Comparison of ENCODE assay signal across 9 cellular contexts in genomic region chr6:89410231-89411018, GRCh38. TPM values are rescaled to one million over a fixed set of nuclear protein-coding genes. Genes with fewer than 3 reads are reported as not detected.
DNase-seq lines count a peak whose midpoint lies in the region; ATAC-seq, FAIRE-seq and TF ChIP-seq lines count a peak whose summit lies in the region.
"Had no signal": no experiment of that assay in that cellular context is flagged by ENCODE, and none has a peak within 500 bp of the region (broad histone marks: within the 10 kb centered on the region; RNA-seq: fewer than 3 reads in every experiment).

No MANE protein-coding gene starts in this region.

- ATAC-seq in GM18909 (IDR thresholded peaks at IDR 0.05; ENCODE audit: poor library complexity, unreplicated experiment) (peak; percentile 25), HG02763 (IDR thresholded peaks at IDR 0.05; ENCODE audit: unreplicated experiment) (no peak)

- FAIRE-seq in endothelial cell of umbilical vein (lab: Jason Lieb, UNC), result no peak
- FAIRE-seq: endometrium had no signal

- peak; percentile 59 for DNase-seq in NCI-H69 (lab: John Stamatoyannopoulos, UW)
- no peak for DNase-seq in endothelial cell of umbilical vein (ENCODE audit: low read depth, low spot score)
- DNase-seq in retinal pigment epithelial cell (ENCODE audit: low read depth), result no peak
- no peak for DNase-seq in inferior parietal cortex (ENCODE audit: extremely low spot score)
- no peak for DNase-seq in ovary
- no peak for DNase-seq in occipital lobe (lab: John Stamatoyannopoulos, UW)

- dilution Hi-C loops in endothelial cell of umbilical vein (cut with MboI; ENCODE audit: extremely low pct_ligation_motif_present, low sequenced_read_pairs), result no loop called here

- H3K27me3 ChIP-seq in endothelial cell of umbilical vein (ENCODE audit: control insufficient read depth in 2 of 2, insufficient read depth in 2 of 2, low read length in 2 of 2) (peaks cover 50 to 54% of the 10 kb centered on the region in 2 experiments), ovary (no peaks in the 10 kb centered on the region)

- no peaks in the 10 kb centered on the region for H3K9me1 ChIP-seq in endothelial cell of umbilical vein (replicated peaks; ENCODE audit: control insufficient read depth, extremely low read depth, insufficient read depth, low read length)

- POLR2A ChIA-PET in endothelial cell of umbilical vein (lab: Charles Lee), result interaction anchor here (0.6 kb wide), 1 partner anchor 91 kb away, joined by 10 read pairs; no protein-coding TSS in a partner anchor

- H3K9me3 ChIP-seq in endothelial cell of umbilical vein (replicated peaks; ENCODE audit: control insufficient read depth, insufficient read depth, low read length) (no peaks in the 10 kb centered on the region), ovary (no peaks in the 10 kb centered on the region)

- TF ChIP-seq CTCF in endothelial cell of umbilical vein (IDR thresholded peaks at IDR 0.05; ENCODE audit: extremely low read depth in 1 of 2, insufficient read depth in 1 of 2, low read depth in 1 of 2, low read length in 2 of 2), result no peak
- TF ChIP-seq CTCF in retinal pigment epithelial cell (conservative IDR thresholded peaks at IDR 0.05; ENCODE audit: low read depth, low read length), result no peak
- TF ChIP-seq CTCF in ovary (IDR thresholded peaks at IDR 0.05), result no peak

- WGBS in ovary, 3 donors, result 57 to 63% (median 61%) methylated on average over 12 of the region's 12 CpGs

- H2AFZ ChIP-seq in endothelial cell of umbilical vein (ENCODE audit: low read depth, low read length), result no peak overlapping the region

- TF ChIP-seq POLR2A in endothelial cell of umbilical vein (IDR thresholded peaks at IDR 0.05; ENCODE audit: low read depth, low read length) (no peak), ovary (IDR thresholded peaks at IDR 0.05) (no peak)

- H4K20me1 ChIP-seq in endothelial cell of umbilical vein (replicated peaks; ENCODE audit: control insufficient read depth, extremely low read depth, insufficient read depth, low read length), result no peaks in the 10 kb centered on the region

- peak overlapping the region; percentile 34 for H3K4me2 ChIP-seq in endothelial cell of umbilical vein (ENCODE audit: insufficient read depth, low read length)

- no TSS peak for BruUV-seq in endothelial cell of umbilical vein (replicated peaks; lab: Mats Ljungman, UMichigan)

- intact Hi-C loops in endothelial cell of umbilical vein (cut with micrococcal nuclease) (loop anchor here (1.0 kb wide), 1 partner anchor 38 kb away; no protein-coding TSS in a partner anchor), ovary (cut with DNase I) (no loop called here)

- H3K36me3 ChIP-seq in endothelial cell of umbilical vein (ENCODE audit: control insufficient read depth in 2 of 2, extremely low read depth in 1 of 2, insufficient read depth in 2 of 2, low read length in 2 of 2) (no peaks in the 10 kb centered on the region), ovary (no peaks in the 10 kb centered on the region)

- no peak overlapping the region for H3K27ac ChIP-seq in endothelial cell of umbilical vein (ENCODE audit: insufficient read depth, low read depth, low read length)
- H3K27ac ChIP-seq in ovary, result no peak overlapping the region

- CTCF ChIA-PET in endothelial cell of umbilical vein (lab: Charles Lee), result interaction anchor here (0.9 to 1.7 kb wide), 2 partner anchors 22 to 38 kb away, joined by 3 to 7 read pairs; no protein-coding TSS in a partner anchor

- TF ChIP-seq EP300 in ovary (IDR thresholded peaks at IDR 0.05), result no peak

- H3K79me2 ChIP-seq in endothelial cell of umbilical vein (ENCODE audit: control insufficient read depth, insufficient read depth, low read length), result no peaks in the 10 kb centered on the region

- no peak overlapping the region for H3K9ac ChIP-seq in endothelial cell of umbilical vein (replicated peaks; ENCODE audit: extremely low read depth, insufficient read depth, low read length)

- H3K4me3 ChIP-seq in endothelial cell of umbilical vein (replicated peaks in 1 of 3; ENCODE audit: insufficient read depth in 1 of 3, low read depth in 1 of 3, low read length in 3 of 3), result peak overlapping the region in 1 of 3 experiments; percentile 26
- H3K4me3 ChIP-seq in retinal pigment epithelial cell (ENCODE audit: low read length), result peak overlapping the region; percentile 67
- no peak overlapping the region for H3K4me3 ChIP-seq in ovary

- H3K4me1 ChIP-seq in endothelial cell of umbilical vein (ENCODE audit: control insufficient read depth, extremely low read depth, insufficient read depth, low read length) (peaks cover 8% of the 10 kb centered on the region), ovary (ENCODE audit: insufficient read depth) (peaks cover 2% of the 10 kb centered on the region)

TF ChIP-seq in endothelial cell of umbilical vein, 7 proteins besides CTCF, POLR2A, EP300 and RAD21:
- TF ChIP-seq FOS (IDR thresholded peaks at IDR 0.05; ENCODE audit: borderline replicate concordance, insufficient read depth, low read length), result no peak
- TF ChIP-seq, protein P1, sequence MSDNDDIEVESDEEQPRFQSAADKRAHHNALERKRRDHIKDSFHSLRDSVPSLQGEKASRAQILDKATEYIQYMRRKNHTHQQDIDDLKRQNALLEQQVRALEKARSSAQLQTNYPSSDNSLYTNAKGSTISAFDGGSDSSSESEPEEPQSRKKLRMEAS (IDR thresholded peaks at IDR 0.05; ENCODE audit: insufficient read depth, insufficient read length), result no peak
- no peak for TF ChIP-seq POLR2AphosphoS5 (IDR thresholded peaks at IDR 0.05; ENCODE audit: insufficient read depth, low read depth, low read length)
- no peak for TF ChIP-seq MYC (IDR thresholded peaks at IDR 0.05; ENCODE audit: low read depth, low read length)
- no peak for TF ChIP-seq EZH2 (IDR thresholded peaks at IDR 0.05; ENCODE audit: borderline replicate concordance, low read depth, low read length, severe bottlenecking)
- TF ChIP-seq GATA2 (IDR thresholded peaks at IDR 0.05; ENCODE audit: insufficient read depth, insufficient read length, low read depth, low read length), result no peak
- no peak for TF ChIP-seq JUN (IDR thresholded peaks at IDR 0.05; ENCODE audit: borderline replicate concordance, insufficient read depth, insufficient read length, low read depth)

RNA-seq across cellular contexts. Expression of gene RRAGD, which starts 1.6 kb away (rescaled TPM):
- total RNA-seq in endothelial cell of umbilical vein, result 0.90 and 2.0 TPM in 2 replicates
- 0.07 and 0.08 TPM in 2 replicates for polyA plus RNA-seq in endothelial cell of umbilical vein
- 0.13 TPM in 2 replicates for polyA plus RNA-seq in endothelial cell of umbilical vein (2011; cell fraction: cytosol; rRNA removed)
- polyA plus RNA-seq in endothelial cell of umbilical vein (2011; cell fraction: nucleus; rRNA removed), result 0.07 and 0.11 TPM in 2 replicates
- 0.05 and 0.27 TPM in 2 replicates for polyA plus RNA-seq in endothelial cell of umbilical vein (2012)
- polyA minus RNA-seq in endothelial cell of umbilical vein, result 0.27 and 0.32 TPM in 2 replicates
- polyA minus RNA-seq in endothelial cell of umbilical vein (2011; cell fraction: cytosol; rRNA and poly(A)+ RNA removed), result not detected
- not detected in 2 replicates for polyA minus RNA-seq in endothelial cell of umbilical vein (2011; cell fraction: nucleus; rRNA and poly(A)+ RNA removed)
- total RNA-seq in ovary, result 10 to 100 TPM in 1 of 7 donors, 1 to 10 TPM in 6; 3.1 to 12.9 (median 7.9) TPM
- polyA plus RNA-seq in ovary, result 1 to 10 TPM in 1 of 2 donors, under 1 TPM in 1; 0.71 to 9.0 TPM
- total RNA-seq in occipital lobe, result 99.2 TPM

RNA-seq across cellular contexts. Expression of gene ANKRD6, which starts 22.5 kb away (rescaled TPM):
- 7.7 and 9.6 TPM in 2 replicates for total RNA-seq in endothelial cell of umbilical vein
- polyA plus RNA-seq in endothelial cell of umbilical vein, result 3.2 and 3.4 TPM in 2 replicates
- 2.5 and 2.8 TPM in 2 replicates for polyA plus RNA-seq in endothelial cell of umbilical vein (2011; cell fraction: cytosol; rRNA removed)
- 12.8 and 15.9 TPM in 2 replicates for polyA plus RNA-seq in endothelial cell of umbilical vein (2011; cell fraction: nucleus; rRNA removed)
- polyA plus RNA-seq in endothelial cell of umbilical vein (2012), result 1.6 and 2.0 TPM in 2 replicates
- 7.5 and 9.3 TPM in 2 replicates for polyA minus RNA-seq in endothelial cell of umbilical vein
- polyA minus RNA-seq in endothelial cell of umbilical vein (2011; cell fraction: cytosol; rRNA and poly(A)+ RNA removed), result not detected
- polyA minus RNA-seq in endothelial cell of umbilical vein (2011; cell fraction: nucleus; rRNA and poly(A)+ RNA removed), result 8.5 and 8.8 TPM in 2 replicates
- total RNA-seq in ovary, result 10 to 100 TPM; 24.0 to 50.1 (median 28.5) TPM
- polyA plus RNA-seq in ovary, result 10 to 100 TPM; 14.7 to 19.8 TPM
- total RNA-seq in occipital lobe, result 33.8 TPM

RNA-seq across cellular contexts. Expression of gene UBE2J1, which starts 57.9 kb away (rescaled TPM):
- total RNA-seq in endothelial cell of umbilical vein, result 84.9 and 96.6 TPM in 2 replicates
- polyA plus RNA-seq in endothelial cell of umbilical vein, result 36.3 and 44.4 TPM in 2 replicates
- 40.5 and 45.2 TPM in 2 replicates for polyA plus RNA-seq in endothelial cell of umbilical vein (2011; cell fraction: cytosol; rRNA removed)
- polyA plus RNA-seq in endothelial cell of umbilical vein (2011; cell fraction: nucleus; rRNA removed), result 38.4 and 45.2 TPM in 2 replicates
- 31.7 and 47.9 TPM in 2 replicates for polyA plus RNA-seq in endothelial cell of umbilical vein (2012)
- polyA minus RNA-seq in endothelial cell of umbilical vein, result 47.2 and 53.7 TPM in 2 replicates
- polyA minus RNA-seq in endothelial cell of umbilical vein (2011; cell fraction: cytosol; rRNA and poly(A)+ RNA removed), result 13.6 TPM
- polyA minus RNA-seq in endothelial cell of umbilical vein (2011; cell fraction: nucleus; rRNA and poly(A)+ RNA removed), result 40.8 and 51.1 TPM in 2 replicates
- 10 to 100 TPM; 25.3 to 48.6 (median 35.8) TPM for total RNA-seq in ovary
- polyA plus RNA-seq in ovary, result 10 to 100 TPM; 21.6 to 40.6 TPM
- total RNA-seq in occipital lobe, result 62.5 TPM
